10 cellular contexts compared by ENCODE assay signal in genomic region chr18:2857491-2858063, GRCh38. TPM values are rescaled to one million over a fixed set of nuclear protein-coding genes. Genes with fewer than 3 reads are reported as not detected.
DNase-seq lines count a peak whose midpoint lies in the region; ATAC-seq, FAIRE-seq and TF ChIP-seq lines count a peak whose summit lies in the region.
"Had no signal": no experiment of that assay in that cellular context is flagged by ENCODE, and none has a peak within 500 bp of the region (broad histone marks: within the 10 kb centered on the region; RNA-seq: fewer than 3 reads in every experiment).

No MANE protein-coding gene starts in this region.

- TF ChIP-seq CTCF in bronchial epithelial cell (IDR thresholded peaks at IDR 0.05; ENCODE audit: insufficient read depth, low read length, severe bottlenecking), result no peak
- TF ChIP-seq CTCF in smooth muscle cell (IDR thresholded peaks at IDR 0.05; ENCODE audit: borderline replicate concordance, insufficient read depth, poor library complexity, severe bottlenecking), result no peak

- H3F3A ChIP-seq in smooth muscle cell (ENCODE audit: low read depth), result peaks cover 12% of the 10 kb centered on the region

- 9% methylated on average over 17 of the region's 17 CpGs for WGBS in smooth muscle cell (ENCODE audit: low lambda C conversion rate)

- peaks cover 5% of the 10 kb centered on the region for H3K9me3 ChIP-seq in smooth muscle cell (replicated peaks; ENCODE audit: low read depth)

- H3K4me2 ChIP-seq in smooth muscle cell, result peak overlapping the region; percentile 71

- ATAC-seq in left lobe of liver, result peak; percentile 45
- no peak for ATAC-seq in GM18868 (IDR thresholded peaks at IDR 0.05; ENCODE audit: unreplicated experiment)
- no peak for ATAC-seq in HG02610 (IDR thresholded peaks at IDR 0.05; ENCODE audit: unreplicated experiment)
- no peak for ATAC-seq in HG02973 (IDR thresholded peaks at IDR 0.05; ENCODE audit: unreplicated experiment)

- peaks cover 16% of the 10 kb centered on the region for H3K4me1 ChIP-seq in smooth muscle cell (ENCODE audit: low read depth)

- FAIRE-seq in bronchial epithelial cell (lab: Jason Lieb, UNC), result no peak

- H3K79me2 ChIP-seq in smooth muscle cell (ENCODE audit: low read depth), result no peaks in the 10 kb centered on the region

- no peaks in the 10 kb centered on the region for H3K36me3 ChIP-seq in bronchial epithelial cell (ENCODE audit: control insufficient read depth, insufficient read depth, low read length)
- no peaks in the 10 kb centered on the region for H3K36me3 ChIP-seq in smooth muscle cell (ENCODE audit: low read depth)

- H2AFZ ChIP-seq in smooth muscle cell (ENCODE audit: low read depth), result no peak overlapping the region

- no peak overlapping the region for H3K9ac ChIP-seq in smooth muscle cell (ENCODE audit: low read depth)

- peaks cover 1% of the 10 kb centered on the region for H3K27me3 ChIP-seq in bronchial epithelial cell (ENCODE audit: control insufficient read depth, insufficient read depth, low read length)
- no peaks in the 10 kb centered on the region for H3K27me3 ChIP-seq in smooth muscle cell (ENCODE audit: low read depth)

- DNase-seq in ELR (ENCODE audit: low read depth) (peak; percentile 45), bronchial epithelial cell (ENCODE audit: low read depth) (peak; percentile 18), left lobe of liver (ENCODE audit: low spot score) (peak; percentile 54), smooth muscle cell (lab: John Stamatoyannopoulos, UW; ENCODE audit: unreplicated experiment) (no peak), NCI-H446 treated with DMSO at 0.1 percent for 48 hours (lab: John Stamatoyannopoulos, UW) (no peak)
- DNase-seq: NCI-H1417, SHP77 had no signal

- peak overlapping the region; percentile 65 for H3K27ac ChIP-seq in smooth muscle cell (ENCODE audit: low read depth)

- no peak overlapping the region for H3K4me3 ChIP-seq in bronchial epithelial cell (ENCODE audit: low read depth, low read length)
- peak overlapping the region; percentile 7 for H3K4me3 ChIP-seq in smooth muscle cell

- no peaks in the 10 kb centered on the region for H4K20me1 ChIP-seq in smooth muscle cell (ENCODE audit: low read depth)

RNA-seq across cellular contexts. Expression of gene EMILIN2, which starts 10.8 kb away (rescaled TPM):
- total RNA-seq in bronchial epithelial cell, result 0.38 and 1.3 TPM in 2 replicates
- 0.53 TPM for total RNA-seq in left lobe of liver
- total RNA-seq in smooth muscle cell, result 6.5 and 14.7 TPM in 2 replicates
- 22.9 and 27.3 TPM in 2 replicates for polyA plus RNA-seq in smooth muscle cell

Comparison
In these comparisons a context has a peak if more than half of its experiments do, and no peak if none do; other contexts are left out.
1. DNase-seq: peak in ELR (single experiment), bronchial epithelial cell (single experiment) and left lobe of liver (single experiment); none in smooth muscle cell (single experiment) and NCI-H446 treated with DMSO at 0.1 percent for 48 hours (single experiment).